Comparison of ENCODE assay signal across 1 cellular context in the genomic region with DNA sequence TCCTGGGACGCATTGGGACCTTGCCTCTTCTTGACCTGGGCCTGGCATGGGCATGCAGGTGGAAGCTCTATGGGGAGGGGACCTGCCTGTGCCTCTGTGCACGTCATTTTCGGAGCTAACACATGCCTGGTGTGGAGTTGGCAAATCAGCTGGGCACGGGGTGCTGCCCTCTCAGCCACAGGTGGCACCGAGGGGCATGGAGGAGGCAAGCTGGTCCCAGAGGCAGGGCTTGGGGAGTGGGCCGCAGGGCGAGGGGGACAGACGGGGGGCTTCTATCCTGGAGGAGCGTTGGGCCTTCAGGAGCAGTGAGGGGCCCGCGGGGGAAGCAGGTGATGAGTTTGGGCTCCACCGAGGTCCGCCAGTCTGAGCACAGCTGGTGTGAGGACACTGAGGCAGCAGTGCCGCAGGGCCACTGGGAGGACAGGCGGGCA.
TF ChIP-seq lines count a peak whose summit lies in the region.

No MANE protein-coding gene starts in this region.

TF ChIP-seq in HepG2, 621 proteins besides CTCF, POLR2A, EP300 and RAD21:
- TF ChIP-seq, protein P1, sequence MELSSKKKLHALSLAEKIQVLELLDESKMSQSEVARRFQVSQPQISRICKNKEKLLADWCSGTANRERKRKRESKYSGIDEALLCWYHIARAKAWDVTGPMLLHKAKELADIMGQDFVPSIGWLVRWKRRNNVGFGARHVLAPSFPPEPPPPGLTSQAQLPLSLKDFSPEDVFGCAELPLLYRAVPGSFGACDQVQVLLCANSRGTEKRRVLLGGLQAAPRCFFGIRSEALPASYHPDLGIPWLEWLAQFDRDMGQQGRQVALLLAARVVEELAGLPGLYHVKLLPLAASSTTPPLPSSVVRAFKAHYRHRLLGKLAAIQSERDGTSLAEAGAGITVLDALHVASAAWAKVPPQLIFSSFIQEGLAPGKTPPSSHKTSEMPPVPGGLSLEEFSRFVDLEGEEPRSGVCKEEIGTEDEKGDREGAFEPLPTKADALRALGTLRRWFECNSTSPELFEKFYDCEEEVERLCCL (CRISPR knock-in tag; IDR thresholded peaks at IDR 0.05; ENCODE audit: borderline replicate concordance), result no peak
- no peak for TF ChIP-seq ONECUT2 (CRISPR knock-in tag; IDR thresholded peaks at IDR 0.05)
- TF ChIP-seq, protein P2, sequence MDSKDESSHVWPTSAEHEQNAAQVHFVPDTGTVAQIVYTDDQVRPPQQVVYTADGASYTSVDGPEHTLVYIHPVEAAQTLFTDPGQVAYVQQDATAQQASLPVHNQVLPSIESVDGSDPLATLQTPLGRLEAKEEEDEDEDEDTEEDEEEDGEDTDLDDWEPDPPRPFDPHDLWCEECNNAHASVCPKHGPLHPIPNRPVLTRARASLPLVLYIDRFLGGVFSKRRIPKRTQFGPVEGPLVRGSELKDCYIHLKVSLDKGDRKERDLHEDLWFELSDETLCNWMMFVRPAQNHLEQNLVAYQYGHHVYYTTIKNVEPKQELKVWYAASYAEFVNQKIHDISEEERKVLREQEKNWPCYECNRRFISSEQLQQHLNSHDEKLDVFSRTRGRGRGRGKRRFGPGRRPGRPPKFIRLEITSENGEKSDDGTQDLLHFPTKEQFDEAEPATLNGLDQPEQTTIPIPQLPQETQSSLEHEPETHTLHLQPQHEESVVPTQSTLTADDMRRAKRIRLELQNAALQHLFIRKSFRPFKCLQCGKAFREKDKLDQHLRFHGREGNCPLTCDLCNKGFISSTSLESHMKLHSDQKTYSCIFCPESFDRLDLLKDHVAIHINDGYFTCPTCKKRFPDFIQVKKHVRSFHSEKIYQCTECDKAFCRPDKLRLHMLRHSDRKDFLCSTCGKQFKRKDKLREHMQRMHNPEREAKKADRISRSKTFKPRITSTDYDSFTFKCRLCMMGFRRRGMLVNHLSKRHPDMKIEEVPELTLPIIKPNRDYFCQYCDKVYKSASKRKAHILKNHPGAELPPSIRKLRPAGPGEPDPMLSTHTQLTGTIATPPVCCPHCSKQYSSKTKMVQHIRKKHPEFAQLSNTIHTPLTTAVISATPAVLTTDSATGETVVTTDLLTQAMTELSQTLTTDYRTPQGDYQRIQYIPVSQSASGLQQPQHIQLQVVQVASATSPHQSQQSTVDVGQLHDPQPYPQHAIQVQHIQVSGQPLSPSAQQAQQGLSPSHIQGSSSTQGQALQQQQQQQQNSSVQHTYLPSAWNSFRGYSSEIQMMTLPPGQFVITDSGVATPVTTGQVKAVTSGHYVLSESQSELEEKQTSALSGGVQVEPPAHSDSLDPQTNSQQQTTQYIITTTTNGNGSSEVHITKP (CRISPR knock-in tag; IDR thresholded peaks at IDR 0.05; ENCODE audit: low read depth), result no peak
- TF ChIP-seq, protein P3, sequence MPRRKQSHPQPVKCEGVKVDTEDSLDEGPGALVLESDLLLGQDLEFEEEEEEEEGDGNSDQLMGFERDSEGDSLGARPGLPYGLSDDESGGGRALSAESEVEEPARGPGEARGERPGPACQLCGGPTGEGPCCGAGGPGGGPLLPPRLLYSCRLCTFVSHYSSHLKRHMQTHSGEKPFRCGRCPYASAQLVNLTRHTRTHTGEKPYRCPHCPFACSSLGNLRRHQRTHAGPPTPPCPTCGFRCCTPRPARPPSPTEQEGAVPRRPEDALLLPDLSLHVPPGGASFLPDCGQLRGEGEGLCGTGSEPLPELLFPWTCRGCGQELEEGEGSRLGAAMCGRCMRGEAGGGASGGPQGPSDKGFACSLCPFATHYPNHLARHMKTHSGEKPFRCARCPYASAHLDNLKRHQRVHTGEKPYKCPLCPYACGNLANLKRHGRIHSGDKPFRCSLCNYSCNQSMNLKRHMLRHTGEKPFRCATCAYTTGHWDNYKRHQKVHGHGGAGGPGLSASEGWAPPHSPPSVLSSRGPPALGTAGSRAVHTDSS (CRISPR knock-in tag; conservative IDR thresholded peaks at IDR 0.05), result no peak
- no peak for TF ChIP-seq ZNF543 (CRISPR knock-in tag; IDR thresholded peaks at IDR 0.05)
- no peak for TF ChIP-seq ZNF891 (CRISPR knock-in tag; IDR thresholded peaks at IDR 0.05)
- no peak for TF ChIP-seq SRF (IDR thresholded peaks at IDR 0.05; ENCODE audit: low read depth, low read length)
- TF ChIP-seq SUZ12 (IDR thresholded peaks at IDR 0.05; ENCODE audit: low read depth, low read length), result no peak
- TF ChIP-seq, protein P4, sequence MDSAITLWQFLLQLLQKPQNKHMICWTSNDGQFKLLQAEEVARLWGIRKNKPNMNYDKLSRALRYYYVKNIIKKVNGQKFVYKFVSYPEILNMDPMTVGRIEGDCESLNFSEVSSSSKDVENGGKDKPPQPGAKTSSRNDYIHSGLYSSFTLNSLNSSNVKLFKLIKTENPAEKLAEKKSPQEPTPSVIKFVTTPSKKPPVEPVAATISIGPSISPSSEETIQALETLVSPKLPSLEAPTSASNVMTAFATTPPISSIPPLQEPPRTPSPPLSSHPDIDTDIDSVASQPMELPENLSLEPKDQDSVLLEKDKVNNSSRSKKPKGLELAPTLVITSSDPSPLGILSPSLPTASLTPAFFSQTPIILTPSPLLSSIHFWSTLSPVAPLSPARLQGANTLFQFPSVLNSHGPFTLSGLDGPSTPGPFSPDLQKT (CRISPR knock-in tag; IDR thresholded peaks at IDR 0.05; ENCODE audit: borderline replicate concordance), result no peak
- no peak for TF ChIP-seq ZNF564 (CRISPR knock-in tag; IDR thresholded peaks at IDR 0.05)
- TF ChIP-seq ZNF550 (CRISPR knock-in tag; IDR thresholded peaks at IDR 0.05; ENCODE audit: borderline replicate concordance), result no peak
- no peak for TF ChIP-seq HNRNPK (IDR thresholded peaks at IDR 0.05; ENCODE audit: low read depth, low read length, poor library complexity, severe bottlenecking)
- TF ChIP-seq SMAD9 (CRISPR knock-in tag; IDR thresholded peaks at IDR 0.05), result no peak
- no peak for TF ChIP-seq ZNF75D (CRISPR knock-in tag; IDR thresholded peaks at IDR 0.05; ENCODE audit: borderline replicate concordance)
- TF ChIP-seq, protein P5, sequence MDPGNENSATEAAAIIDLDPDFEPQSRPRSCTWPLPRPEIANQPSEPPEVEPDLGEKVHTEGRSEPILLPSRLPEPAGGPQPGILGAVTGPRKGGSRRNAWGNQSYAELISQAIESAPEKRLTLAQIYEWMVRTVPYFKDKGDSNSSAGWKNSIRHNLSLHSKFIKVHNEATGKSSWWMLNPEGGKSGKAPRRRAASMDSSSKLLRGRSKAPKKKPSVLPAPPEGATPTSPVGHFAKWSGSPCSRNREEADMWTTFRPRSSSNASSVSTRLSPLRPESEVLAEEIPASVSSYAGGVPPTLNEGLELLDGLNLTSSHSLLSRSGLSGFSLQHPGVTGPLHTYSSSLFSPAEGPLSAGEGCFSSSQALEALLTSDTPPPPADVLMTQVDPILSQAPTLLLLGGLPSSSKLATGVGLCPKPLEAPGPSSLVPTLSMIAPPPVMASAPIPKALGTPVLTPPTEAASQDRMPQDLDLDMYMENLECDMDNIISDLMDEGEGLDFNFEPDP (CRISPR knock-in tag; conservative IDR thresholded peaks at IDR 0.05), result no peak
